Comparison of ENCODE assay signal across 8 cellular contexts in the genomic region with DNA sequence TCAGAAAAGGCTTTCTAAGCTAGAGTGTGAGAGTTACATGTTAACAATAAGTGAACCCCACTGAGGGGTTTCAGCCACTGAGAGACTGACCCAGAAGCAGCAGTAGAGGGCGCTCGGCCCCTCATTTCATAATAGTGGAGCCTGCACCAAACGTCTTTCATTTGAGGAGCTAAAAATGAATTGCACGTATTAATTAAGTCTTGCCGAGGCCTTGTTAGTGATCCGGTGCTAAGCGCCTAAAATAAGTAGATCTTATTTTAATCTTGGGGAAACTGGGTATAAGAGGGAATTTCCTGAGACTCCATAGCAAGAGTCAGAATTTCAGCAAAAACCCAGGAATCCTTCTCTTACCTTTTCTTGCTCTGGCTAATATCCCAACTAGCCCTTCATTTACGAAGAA.
A peak's percentile ranks its signal among the peaks of the same experiment; 100 is the strongest.
DNase-seq lines count a peak whose midpoint lies in the region; ATAC-seq and TF ChIP-seq lines count a peak whose summit lies in the region.

No MANE protein-coding gene starts in this region.

- DNase-seq in ELR (ENCODE audit: low read depth) (peak; percentile 73), NCI-H2107 treated with DMSO at 0.1 percent for 48 hours (lab: John Stamatoyannopoulos, UW; ENCODE audit: unreplicated experiment) (peak; percentile 17), WERI-Rb-1 (peak; percentile 91), T47D (ENCODE audit: low read depth in 1 of 2, low spot score in 1 of 2) (peak; percentile 38 to 59), inferior parietal cortex (ENCODE audit: extremely low spot score) (peak; percentile 87)
- peak; percentile 3 to 47 (median 24) for DNase-seq in stimulated activated CD4-positive, alpha-beta T cell treated with anti-CD3 and anti-CD28 coated beads, Interleukin-1b, Interleukin-23, amount 100 ng/mL, for 24 hours (ENCODE audit: low read depth in 4 of 4, low spot score in 1 of 4)

- peak overlapping the region; percentile 42 for H3K4me3 ChIP-seq in WERI-Rb-1 (ENCODE audit: low read depth, low read length)

- in situ Hi-C loops in T47D (cut with HindIII; ENCODE audit: low pct_unique_long_range_greater_than_20kb, low sequenced_read_pairs): no loop called here

- peak; percentile 81 for ATAC-seq in HG02642 (IDR thresholded peaks at IDR 0.05; ENCODE audit: poor library complexity, unreplicated experiment)
- no peak for ATAC-seq in HG03045 (IDR thresholded peaks at IDR 0.05; ENCODE audit: unreplicated experiment)

- no peaks in the 10 kb centered on the region for H3K9me3 ChIP-seq in WERI-Rb-1 (ENCODE audit: severe bottlenecking)

- no peaks in the 10 kb centered on the region for H3K27me3 ChIP-seq in WERI-Rb-1 (ENCODE audit: insufficient read depth, low read depth, severe bottlenecking)

- peak; percentile 90 for TF ChIP-seq CTCF in WERI-Rb-1 (IDR thresholded peaks at IDR 0.05; ENCODE audit: low read depth, low read length)

- H3K36me3 ChIP-seq in WERI-Rb-1: no peaks in the 10 kb centered on the region

- peak overlapping the region; percentile 81 for H3K27ac ChIP-seq in WERI-Rb-1

Comparison
In these comparisons a context has a peak if more than half of its experiments do, and no peak if none do; other contexts are left out.
1. DNase-seq: peak in every context shown above with its lines; median percentile 91 in WERI-Rb-1; 87 in inferior parietal cortex; 73 in ELR; 48 in T47D; 24 in stimulated activated CD4-positive, alpha-beta T cell treated with anti-CD3 and anti-CD28 coated beads, Interleukin-1b, Interleukin-23, amount 100 ng/mL, for 24 hours; 17 in NCI-H2107 treated with DMSO at 0.1 percent for 48 hours.